ENCODE assay signal across 1 cellular context in the genomic region with DNA sequence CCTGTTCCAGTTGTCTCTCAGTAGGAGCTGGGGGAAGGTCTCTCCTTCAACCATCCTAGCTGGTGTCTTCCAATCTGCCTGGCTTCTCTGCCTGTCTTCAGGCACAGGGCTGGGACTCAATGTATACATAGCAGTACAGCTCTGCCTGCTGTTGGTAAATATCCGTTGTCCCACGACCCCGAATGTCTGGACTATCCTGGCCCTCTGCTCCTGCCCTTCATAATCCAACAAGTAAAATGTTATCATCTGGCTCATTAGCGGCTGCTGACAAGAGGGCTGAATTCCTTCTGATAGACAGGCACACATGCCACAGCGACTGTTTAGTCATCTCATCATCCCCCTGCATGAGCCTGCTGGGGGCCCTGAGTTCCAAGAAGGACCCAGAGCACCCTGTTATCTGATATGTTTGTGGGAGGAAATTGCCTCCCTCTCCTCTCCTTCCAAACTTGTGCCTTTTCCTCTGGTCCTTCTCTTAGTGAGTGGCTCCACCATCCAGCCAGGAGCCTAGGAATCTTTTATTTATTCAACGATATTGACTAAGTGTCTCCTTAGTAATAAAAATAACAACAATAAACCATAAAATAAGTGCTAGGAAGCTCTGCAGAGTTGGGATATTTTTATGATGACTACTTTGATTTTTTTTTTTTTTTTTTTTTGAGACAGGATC.
TF ChIP-seq lines count a peak whose summit lies in the region.

No MANE protein-coding gene starts in this region.

TF ChIP-seq in K562, 482 proteins besides CTCF, POLR2A, EP300 and RAD21 (continued from another document and continues in another):
- TF ChIP-seq E2F8 (IDR thresholded peaks at IDR 0.05; ENCODE audit: low read depth, partially characterized antibody) (no peak), ZNF253 (CRISPR knock-in tag; conservative IDR thresholded peaks at IDR 0.05) (no peak), ZFP30 (CRISPR knock-in tag; IDR thresholded peaks at IDR 0.05; ENCODE audit: borderline replicate concordance) (no peak), TEAD4 (IDR thresholded peaks at IDR 0.05; ENCODE audit: low read length) (peak; percentile 81), TEAD4 (CRISPR knock-in tag; IDR thresholded peaks at IDR 0.05; ENCODE audit: borderline replicate concordance) (no peak), ZNF12 (CRISPR knock-in tag; IDR thresholded peaks at IDR 0.05) (no peak), POLR2H (tag; IDR thresholded peaks at IDR 0.05; ENCODE audit: low read depth) (no peak), CAMTA2 (CRISPR knock-in tag; conservative IDR thresholded peaks at IDR 0.05) (no peak), TOE1 (IDR thresholded peaks at IDR 0.05; ENCODE audit: borderline replicate concordance) (no peak), TOE1 (CRISPR knock-in tag; IDR thresholded peaks at IDR 0.05; ENCODE audit: borderline replicate concordance, low read depth) (no peak), GABPB1 (CRISPR knock-in tag; IDR thresholded peaks at IDR 0.05) (no peak), RBBP5 (IDR thresholded peaks at IDR 0.05; ENCODE audit: borderline replicate concordance, insufficient read depth, low read length, poor library complexity, severe bottlenecking) (peak; percentile 69), KAT7 (CRISPR knock-in tag; IDR thresholded peaks at IDR 0.05; ENCODE audit: borderline replicate concordance) (no peak), STAT5A (IDR thresholded peaks at IDR 0.05; ENCODE audit: borderline replicate concordance, low read length) (peak; percentile 86), FOXJ2 (tag; IDR thresholded peaks at IDR 0.05) (peak; percentile 30; the same call in 1 of the 2 replicates), TEAD2 (tag; IDR thresholded peaks at IDR 0.05) (no peak), ETV5 (CRISPR knock-in tag; IDR thresholded peaks at IDR 0.05; ENCODE audit: low read depth) (no peak), TSC22D4 (tag; IDR thresholded peaks at IDR 0.05) (no peak), ZNF140 (CRISPR knock-in tag; IDR thresholded peaks at IDR 0.05) (no peak), KAT2B (IDR thresholded peaks at IDR 0.05; ENCODE audit: low read depth, low read length) (no peak), SIX5 (IDR thresholded peaks at IDR 0.05; ENCODE audit: borderline replicate concordance in 1 of 2, insufficient read depth in 1 of 2, low read depth in 1 of 2, low read length in 2 of 2) (no peak), EGR1 (conservative IDR thresholded peaks at IDR 0.05) (peak; percentile 56; the same call in 1 of the 2 replicates), ZNF586 (CRISPR knock-in tag; conservative IDR thresholded peaks at IDR 0.05) (no peak), MAFG (tag; conservative IDR thresholded peaks at IDR 0.05) (peak; percentile 30; the same call in 1 of the 2 replicates), SMARCB1 (IDR thresholded peaks at IDR 0.05; ENCODE audit: insufficient read length, low read depth) (no peak), HDAC2 (IDR thresholded peaks at IDR 0.05) (peak; percentile 79; the same call in 1 of the 2 replicates), RBFOX2 (IDR thresholded peaks at IDR 0.05; ENCODE audit: low read depth, low read length) (no peak), RFX1 (IDR thresholded peaks at IDR 0.05) (no peak), CBX5 (IDR thresholded peaks at IDR 0.05; ENCODE audit: borderline replicate concordance, low read depth) (no peak), JUND (IDR thresholded peaks at IDR 0.05; ENCODE audit: borderline replicate concordance, low read depth, low read length) (peak; percentile 86), JUND (tag; IDR thresholded peaks at IDR 0.05; ENCODE audit: borderline replicate concordance, low read depth, low read length) (peak; percentile 68; the same call in 2 of the 3 replicates), ZNF197 (CRISPR knock-in tag; IDR thresholded peaks at IDR 0.05; ENCODE audit: low read depth) (peak; percentile 57; the same call in 1 of the 2 replicates), DPF2 (IDR thresholded peaks at IDR 0.05) (peak; percentile 86), POLR3A (IDR thresholded peaks at IDR 0.05; ENCODE audit: borderline replicate concordance, extremely low read depth, insufficient read depth, insufficient read length) (no peak), TAF15 (IDR thresholded peaks at IDR 0.05; ENCODE audit: low read depth, low read length) (no peak), SRSF3 (IDR thresholded peaks at IDR 0.05; ENCODE audit: insufficient read depth, low read length) (no peak), ZNF589 (CRISPR knock-in tag; IDR thresholded peaks at IDR 0.05; ENCODE audit: low read depth) (peak; percentile 80; the same call in 1 of the 2 replicates), ZNF23 (CRISPR knock-in tag; IDR thresholded peaks at IDR 0.05) (no peak), ZNF696 (CRISPR knock-in tag; conservative IDR thresholded peaks at IDR 0.05) (no peak), RB1 (IDR thresholded peaks at IDR 0.05; ENCODE audit: low read depth) (no peak)
- TF ChIP-seq, protein P1, sequence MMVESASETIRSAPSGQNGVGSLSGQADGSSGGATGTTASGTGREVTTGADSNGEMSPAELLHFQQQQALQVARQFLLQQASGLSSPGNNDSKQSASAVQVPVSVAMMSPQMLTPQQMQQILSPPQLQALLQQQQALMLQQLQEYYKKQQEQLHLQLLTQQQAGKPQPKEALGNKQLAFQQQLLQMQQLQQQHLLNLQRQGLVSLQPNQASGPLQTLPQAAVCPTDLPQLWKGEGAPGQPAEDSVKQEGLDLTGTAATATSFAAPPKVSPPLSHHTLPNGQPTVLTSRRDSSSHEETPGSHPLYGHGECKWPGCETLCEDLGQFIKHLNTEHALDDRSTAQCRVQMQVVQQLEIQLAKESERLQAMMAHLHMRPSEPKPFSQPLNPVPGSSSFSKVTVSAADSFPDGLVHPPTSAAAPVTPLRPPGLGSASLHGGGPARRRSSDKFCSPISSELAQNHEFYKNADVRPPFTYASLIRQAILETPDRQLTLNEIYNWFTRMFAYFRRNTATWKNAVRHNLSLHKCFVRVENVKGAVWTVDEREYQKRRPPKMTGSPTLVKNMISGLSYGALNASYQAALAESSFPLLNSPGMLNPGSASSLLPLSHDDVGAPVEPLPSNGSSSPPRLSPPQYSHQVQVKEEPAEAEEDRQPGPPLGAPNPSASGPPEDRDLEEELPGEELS (CRISPR knock-in tag; IDR thresholded peaks at IDR 0.05; ENCODE audit: borderline replicate concordance), result no peak
- TF ChIP-seq, protein P2, sequence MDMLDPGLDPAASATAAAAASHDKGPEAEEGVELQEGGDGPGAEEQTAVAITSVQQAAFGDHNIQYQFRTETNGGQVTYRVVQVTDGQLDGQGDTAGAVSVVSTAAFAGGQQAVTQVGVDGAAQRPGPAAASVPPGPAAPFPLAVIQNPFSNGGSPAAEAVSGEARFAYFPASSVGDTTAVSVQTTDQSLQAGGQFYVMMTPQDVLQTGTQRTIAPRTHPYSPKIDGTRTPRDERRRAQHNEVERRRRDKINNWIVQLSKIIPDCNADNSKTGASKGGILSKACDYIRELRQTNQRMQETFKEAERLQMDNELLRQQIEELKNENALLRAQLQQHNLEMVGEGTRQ (CRISPR knock-in tag; IDR thresholded peaks at IDR 0.05), result no peak
- TF ChIP-seq, protein P3, sequence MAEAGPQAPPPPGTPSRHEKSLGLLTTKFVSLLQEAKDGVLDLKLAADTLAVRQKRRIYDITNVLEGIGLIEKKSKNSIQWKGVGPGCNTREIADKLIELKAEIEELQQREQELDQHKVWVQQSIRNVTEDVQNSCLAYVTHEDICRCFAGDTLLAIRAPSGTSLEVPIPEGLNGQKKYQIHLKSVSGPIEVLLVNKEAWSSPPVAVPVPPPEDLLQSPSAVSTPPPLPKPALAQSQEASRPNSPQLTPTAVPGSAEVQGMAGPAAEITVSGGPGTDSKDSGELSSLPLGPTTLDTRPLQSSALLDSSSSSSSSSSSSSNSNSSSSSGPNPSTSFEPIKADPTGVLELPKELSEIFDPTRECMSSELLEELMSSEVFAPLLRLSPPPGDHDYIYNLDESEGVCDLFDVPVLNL (CRISPR knock-in tag; IDR thresholded peaks at IDR 0.05; ENCODE audit: low read depth), result no peak
- TF ChIP-seq, protein P4, sequence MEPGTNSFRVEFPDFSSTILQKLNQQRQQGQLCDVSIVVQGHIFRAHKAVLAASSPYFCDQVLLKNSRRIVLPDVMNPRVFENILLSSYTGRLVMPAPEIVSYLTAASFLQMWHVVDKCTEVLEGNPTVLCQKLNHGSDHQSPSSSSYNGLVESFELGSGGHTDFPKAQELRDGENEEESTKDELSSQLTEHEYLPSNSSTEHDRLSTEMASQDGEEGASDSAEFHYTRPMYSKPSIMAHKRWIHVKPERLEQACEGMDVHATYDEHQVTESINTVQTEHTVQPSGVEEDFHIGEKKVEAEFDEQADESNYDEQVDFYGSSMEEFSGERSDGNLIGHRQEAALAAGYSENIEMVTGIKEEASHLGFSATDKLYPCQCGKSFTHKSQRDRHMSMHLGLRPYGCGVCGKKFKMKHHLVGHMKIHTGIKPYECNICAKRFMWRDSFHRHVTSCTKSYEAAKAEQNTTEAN (CRISPR knock-in tag; IDR thresholded peaks at IDR 0.05), result no peak
- TF ChIP-seq, protein P5, sequence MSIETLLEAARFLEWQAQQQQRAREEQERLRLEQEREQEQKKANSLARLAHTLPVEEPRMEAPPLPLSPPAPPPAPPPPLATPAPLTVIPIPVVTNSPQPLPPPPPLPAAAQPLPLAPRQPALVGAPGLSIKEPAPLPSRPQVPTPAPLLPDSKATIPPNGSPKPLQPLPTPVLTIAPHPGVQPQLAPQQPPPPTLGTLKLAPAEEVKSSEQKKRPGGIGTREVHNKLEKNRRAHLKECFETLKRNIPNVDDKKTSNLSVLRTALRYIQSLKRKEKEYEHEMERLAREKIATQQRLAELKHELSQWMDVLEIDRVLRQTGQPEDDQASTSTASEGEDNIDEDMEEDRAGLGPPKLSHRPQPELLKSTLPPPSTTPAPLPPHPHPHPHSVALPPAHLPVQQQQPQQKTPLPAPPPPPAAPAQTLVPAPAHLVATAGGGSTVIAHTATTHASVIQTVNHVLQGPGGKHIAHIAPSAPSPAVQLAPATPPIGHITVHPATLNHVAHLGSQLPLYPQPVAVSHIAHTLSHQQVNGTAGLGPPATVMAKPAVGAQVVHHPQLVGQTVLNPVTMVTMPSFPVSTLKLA (conservative IDR thresholded peaks at IDR 0.05), result peak in 1 of 2 experiments; percentile 67; a peak in 3 of 4 replicates
- TF ChIP-seq, protein P6, sequence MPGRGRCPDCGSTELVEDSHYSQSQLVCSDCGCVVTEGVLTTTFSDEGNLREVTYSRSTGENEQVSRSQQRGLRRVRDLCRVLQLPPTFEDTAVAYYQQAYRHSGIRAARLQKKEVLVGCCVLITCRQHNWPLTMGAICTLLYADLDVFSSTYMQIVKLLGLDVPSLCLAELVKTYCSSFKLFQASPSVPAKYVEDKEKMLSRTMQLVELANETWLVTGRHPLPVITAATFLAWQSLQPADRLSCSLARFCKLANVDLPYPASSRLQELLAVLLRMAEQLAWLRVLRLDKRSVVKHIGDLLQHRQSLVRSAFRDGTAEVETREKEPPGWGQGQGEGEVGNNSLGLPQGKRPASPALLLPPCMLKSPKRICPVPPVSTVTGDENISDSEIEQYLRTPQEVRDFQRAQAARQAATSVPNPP (IDR thresholded peaks at IDR 0.05; ENCODE audit: borderline replicate concordance, insufficient read depth, insufficient read length), result no peak
- TF ChIP-seq, protein P7, sequence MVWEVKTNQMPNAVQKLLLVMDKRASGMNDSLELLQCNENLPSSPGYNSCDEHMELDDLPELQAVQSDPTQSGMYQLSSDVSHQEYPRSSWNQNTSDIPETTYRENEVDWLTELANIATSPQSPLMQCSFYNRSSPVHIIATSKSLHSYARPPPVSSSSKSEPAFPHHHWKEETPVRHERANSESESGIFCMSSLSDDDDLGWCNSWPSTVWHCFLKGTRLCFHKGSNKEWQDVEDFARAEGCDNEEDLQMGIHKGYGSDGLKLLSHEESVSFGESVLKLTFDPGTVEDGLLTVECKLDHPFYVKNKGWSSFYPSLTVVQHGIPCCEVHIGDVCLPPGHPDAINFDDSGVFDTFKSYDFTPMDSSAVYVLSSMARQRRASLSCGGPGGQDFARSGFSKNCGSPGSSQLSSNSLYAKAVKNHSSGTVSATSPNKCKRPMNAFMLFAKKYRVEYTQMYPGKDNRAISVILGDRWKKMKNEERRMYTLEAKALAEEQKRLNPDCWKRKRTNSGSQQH (CRISPR knock-in tag; IDR thresholded peaks at IDR 0.05), result no peak
